In the genomic region with DNA sequence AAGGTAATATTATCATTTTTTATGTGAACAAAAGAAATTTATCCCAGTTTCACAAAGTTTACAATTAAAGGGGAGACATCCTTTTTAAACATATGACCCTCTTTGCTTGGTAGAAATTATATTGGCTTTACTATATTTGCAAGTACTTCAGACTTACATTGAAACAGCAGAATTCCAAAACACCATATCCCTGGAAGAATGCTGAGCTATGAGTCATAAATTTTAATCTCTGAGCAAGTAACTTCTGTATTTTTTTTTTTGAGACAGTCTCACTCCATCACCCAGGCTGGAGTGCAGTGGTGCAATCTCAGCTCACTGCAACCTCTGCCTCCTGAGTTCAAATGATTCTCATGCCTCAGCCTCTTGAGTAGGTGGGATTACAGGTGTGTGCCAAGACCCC, we compare ENCODE assay signal across 20 cellular contexts.
A peak's percentile ranks its signal among the peaks of the same experiment; 100 is the strongest.
DNase-seq lines count a peak whose midpoint lies in the region; ATAC-seq and TF ChIP-seq lines count a peak whose summit lies in the region.
"Had no signal": no experiment of that assay in that cellular context is flagged by ENCODE, and none has a peak within 500 bp of the region (broad histone marks: within the 10 kb centered on the region; RNA-seq: fewer than 3 reads in every experiment).

No MANE protein-coding gene starts in this region.

- no peak overlapping the region for H2BK12ac ChIP-seq in mesenchymal stem cell (ENCODE audit: low read length in 2 of 2)

- H3K36me3 ChIP-seq in mesenchymal stem cell (ENCODE audit: control insufficient read depth in 1 of 2, insufficient read depth in 2 of 2, low read depth in 1 of 2, low read length in 2 of 2) (no peaks in the 10 kb centered on the region), upper lobe of right lung (no peaks in the 10 kb centered on the region)
- H3K36me3 ChIP-seq: left lung, MG63, neutrophil, sigmoid colon, vagina had no signal

- no peak overlapping the region for H3K9ac ChIP-seq in mesenchymal stem cell (ENCODE audit: low read length)

- no peak overlapping the region for H3K4me3 ChIP-seq in AG10803 (ENCODE audit: low read length)
- H3K4me3 ChIP-seq in choroid plexus epithelial cell (ENCODE audit: low read depth, low read length): no peak overlapping the region
- H3K4me3 ChIP-seq in mesenchymal stem cell (ENCODE audit: insufficient read depth in 1 of 2, low read depth in 1 of 2, low read length in 2 of 2): no peak overlapping the region
- no peak overlapping the region for H3K4me3 ChIP-seq in upper lobe of right lung
- H3K4me3 ChIP-seq in right cardiac atrium (ENCODE audit: low read length): no peak overlapping the region
- H3K4me3 ChIP-seq: left lung, MG63, sigmoid colon, vagina had no signal

- no peak overlapping the region for H3K14ac ChIP-seq in mesenchymal stem cell (ENCODE audit: low read length in 2 of 2)

- H3K27me3 ChIP-seq in mesenchymal stem cell (ENCODE audit: control insufficient read depth in 1 of 2, insufficient read depth in 1 of 2, low read length in 2 of 2) (no peaks in the 10 kb centered on the region), upper lobe of right lung (no peaks in the 10 kb centered on the region), right cardiac atrium (ENCODE audit: control insufficient read depth, insufficient read depth) (no peaks in the 10 kb centered on the region)
- H3K27me3 ChIP-seq: left lung, MG63, neutrophil, sigmoid colon, vagina had no signal

- H3K9me3 ChIP-seq in mesenchymal stem cell (ENCODE audit: control insufficient read depth, low read length) (no peaks in the 10 kb centered on the region), upper lobe of right lung (no peaks in the 10 kb centered on the region), right cardiac atrium (ENCODE audit: control insufficient read depth, low read length) (no peaks in the 10 kb centered on the region)
- H3K9me3 ChIP-seq: MG63, neutrophil, sigmoid colon, vagina had no signal

- H3K27ac ChIP-seq in mesenchymal stem cell (ENCODE audit: low read length, poor library complexity, severe bottlenecking) (no peak overlapping the region), upper lobe of right lung (no peak overlapping the region), right cardiac atrium (ENCODE audit: low read length) (no peak overlapping the region)
- H3K27ac ChIP-seq: left lung, neutrophil, sigmoid colon, vagina had no signal

- H3K4me1 ChIP-seq in mesenchymal stem cell (ENCODE audit: control insufficient read depth, insufficient read depth, low read depth, low read length): no peaks in the 10 kb centered on the region
- H3K4me1 ChIP-seq in upper lobe of right lung: no peaks in the 10 kb centered on the region
- no peaks in the 10 kb centered on the region for H3K4me1 ChIP-seq in right cardiac atrium (ENCODE audit: control insufficient read depth, insufficient read depth, low read length)
- H3K4me1 ChIP-seq: left lung, sigmoid colon, vagina had no signal

- H4K8ac ChIP-seq in mesenchymal stem cell (ENCODE audit: low read length): no peak overlapping the region

- H3K79me1 ChIP-seq in mesenchymal stem cell (replicated peaks; ENCODE audit: low read length, poor library complexity, severe bottlenecking): no peaks in the 10 kb centered on the region

- H3K4me2 ChIP-seq in mesenchymal stem cell (ENCODE audit: low read length, poor library complexity, severe bottlenecking): no peak overlapping the region

- intact Hi-C loops in upper lobe of right lung (cut with DNase I): no loop called here
- intact Hi-C loops in right cardiac atrium (cut with DNase I): no loop called here

- H3K23ac ChIP-seq in mesenchymal stem cell (ENCODE audit: low read length in 2 of 2): no peak overlapping the region

- no peak overlapping the region for H2BK120ac ChIP-seq in mesenchymal stem cell (ENCODE audit: low read depth, low read length)

- H4K91ac ChIP-seq in mesenchymal stem cell (ENCODE audit: low read length): no peak overlapping the region

- no peak overlapping the region for H2BK15ac ChIP-seq in mesenchymal stem cell (ENCODE audit: low read depth, poor library complexity, severe bottlenecking)

- no peak for ATAC-seq in HG03097 (IDR thresholded peaks at IDR 0.05; ENCODE audit: low FRiP score, unreplicated experiment)
- ATAC-seq in upper lobe of right lung: no peak
- no peak for ATAC-seq in right cardiac atrium
- ATAC-seq: left lung, T-cell had no signal

- TF ChIP-seq CTCF in AG10803 (conservative IDR thresholded peaks at IDR 0.05; ENCODE audit: low read length): no peak
- no peak for TF ChIP-seq CTCF in choroid plexus epithelial cell (conservative IDR thresholded peaks at IDR 0.05; ENCODE audit: low read depth, low read length)
- TF ChIP-seq CTCF in upper lobe of right lung (IDR thresholded peaks at IDR 0.05): no peak

- H3K18ac ChIP-seq in mesenchymal stem cell (ENCODE audit: low read depth in 1 of 2, low read length in 2 of 2): no peak overlapping the region

- no peak overlapping the region for H2AK5ac ChIP-seq in mesenchymal stem cell (ENCODE audit: low read length, severe bottlenecking)

- H2AFZ ChIP-seq in mesenchymal stem cell (ENCODE audit: low read depth, low read length): no peak overlapping the region

- peak; percentile 51 for DNase-seq in AG10803 (ENCODE audit: low read depth)
- peak; percentile 41 for DNase-seq in LHCN-M2 (ENCODE audit: low read depth)
- peak; percentile 47 for DNase-seq in choroid plexus epithelial cell (ENCODE audit: low read depth)
- peak; percentile 15 for DNase-seq in mesenchymal stem cell
- DNase-seq in activated effector memory CD4-positive, alpha-beta T cell treated with Interleukin-2 at 50 U/mL for 16 hours: no peak
- DNase-seq in upper lobe of right lung: no peak
- DNase-seq in right cardiac atrium: no peak
- DNase-seq: activated naive CD4-positive, alpha-beta T cell treated with anti-CD3 and anti-CD28 coated beads, Interleukin-2, amount 50 U/mL, for 16 hours; caudate nucleus; effector CD4-positive, alpha-beta T cell; H7; left lung; MG63; NCI-H1930; sigmoid colon; stimulated activated CD4-positive, alpha-beta T cell treated with anti-CD3 and anti-CD28 coated beads, Interleukin-2, amount 100 ng/mL, for 24 hours; T-cell had no signal

- H2BK5ac ChIP-seq in mesenchymal stem cell (ENCODE audit: low read depth, low read length, poor library complexity, severe bottlenecking): no peak overlapping the region

- H3K4ac ChIP-seq in mesenchymal stem cell (ENCODE audit: low read depth in 1 of 2, low read length in 2 of 2): no peak overlapping the region

Comparison
In these comparisons a context has a peak if more than half of its experiments do, and no peak if none do; other contexts are left out.
1. DNase-seq: peak in AG10803 (single experiment), LHCN-M2 (single experiment), choroid plexus epithelial cell (single experiment) and mesenchymal stem cell (single experiment); none in activated effector memory CD4-positive, alpha-beta T cell treated with Interleukin-2 at 50 U/mL for 16 hours (single experiment), upper lobe of right lung (single experiment) and right cardiac atrium (0 of 3).